In the genomic region with DNA sequence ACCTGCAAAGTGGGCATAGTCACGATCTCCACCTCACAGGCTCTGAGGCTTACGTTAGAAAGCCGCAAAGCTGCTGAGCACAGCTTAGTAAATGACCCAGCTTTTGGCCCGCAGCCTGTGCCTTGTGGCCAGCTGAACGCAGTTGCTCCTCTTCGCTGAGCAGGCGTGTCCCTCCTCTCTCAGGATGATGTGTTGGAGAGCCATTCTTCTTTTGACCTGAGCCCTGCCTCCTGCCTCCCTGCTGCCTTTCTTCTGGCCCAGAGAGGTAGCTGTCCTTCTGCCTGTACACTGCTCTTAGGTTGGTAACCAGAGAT, we compare ENCODE assay signal across 8 cellular contexts. TPM values are rescaled to one million over a fixed set of nuclear protein-coding genes. Genes with fewer than 3 reads are reported as not detected.
A peak's percentile ranks its signal among the peaks of the same experiment; 100 is the strongest.
DNase-seq lines count a peak whose midpoint lies in the region; ATAC-seq, FAIRE-seq and TF ChIP-seq lines count a peak whose summit lies in the region.

No MANE protein-coding gene starts in this region.

- in situ Hi-C loops in gastrocnemius medialis (cut with MboI; ENCODE audit: low sequenced_read_pairs in 4 of 4): no loop called here

- H3K27me3 Mint-ChIP-seq in Calu3 (ENCODE audit: unreplicated experiment): no peaks in the 10 kb centered on the region

- FAIRE-seq in GM12892 (lab: Jason Lieb, UNC): no peak

- peak; percentile 51 for ATAC-seq in left ventricle myocardium superior
- ATAC-seq in gastrocnemius medialis: peak; percentile 88 to 91
- no peak for ATAC-seq in HG02642 (IDR thresholded peaks at IDR 0.05; ENCODE audit: poor library complexity, unreplicated experiment)
- no peak for ATAC-seq in HG03439 (IDR thresholded peaks at IDR 0.05; ENCODE audit: unreplicated experiment)

- H3K4me3 ChIP-seq in adrenal gland (no peak overlapping the region), gastrocnemius medialis (peak overlapping the region in 1 of 4 donors; percentile 22)

- peaks cover 11% of the 10 kb centered on the region for H3K36me3 Mint-ChIP-seq in Calu3 (ENCODE audit: insufficient read depth, unreplicated experiment)

- peaks cover 0 to 26% of the 10 kb centered on the region in 2 donors for H3K36me3 ChIP-seq in adrenal gland (replicated peaks in 1 of 2)
- peaks cover 0 to 27% of the 10 kb centered on the region in 2 donors for H3K36me3 ChIP-seq in gastrocnemius medialis

- DNase-seq in EH (ENCODE audit: low read depth) (peak; percentile 89), adrenal gland (peak; percentile 71 to 93 (median 91)), left ventricle myocardium superior (peak; percentile 82), gastrocnemius medialis (peak; percentile 82 to 91), Calu3 (no peak), GM12892 (ENCODE audit: insufficient read length) (no peak)

- H3K4me1 Mint-ChIP-seq in Calu3 (ENCODE audit: low read depth, unreplicated experiment): no peaks in the 10 kb centered on the region

- BruUV-seq in Calu3 (replicated peaks; lab: Mats Ljungman, UMichigan): no TSS peak

- no peak overlapping the region for H3K4me3 Mint-ChIP-seq in Calu3 (ENCODE audit: low read depth, unreplicated experiment)

- TF ChIP-seq CTCF in adrenal gland (IDR thresholded peaks at IDR 0.05) (no peak), gastrocnemius medialis (IDR thresholded peaks at IDR 0.05 in 4 of 5, conservative IDR thresholded peaks at IDR 0.05 in 1 of 5) (no peak), Calu3 (IDR thresholded peaks at IDR 0.05; ENCODE audit: unreplicated experiment) (no peak)

- 23 to 27% (median 26%) methylated on average over 6 to 7 of the region's 7 CpGs; no CpG with 5 or more reads in 1 of the 4 donors for WGBS in adrenal gland, 4 donors

- CTCF ChIA-PET in Calu3 (lab: Charles Lee): interaction anchor here (1.3 kb wide), 1 partner anchor 220 kb away, joined by 9 read pairs; no protein-coding TSS in a partner anchor

- TF ChIP-seq POLR2A in adrenal gland (IDR thresholded peaks at IDR 0.05): peak in 1 of 2 donors; percentile 56
- no peak for TF ChIP-seq POLR2A in gastrocnemius medialis (IDR thresholded peaks at IDR 0.05)
- TF ChIP-seq POLR2A in GM12892 (IDR thresholded peaks at IDR 0.05; ENCODE audit: low read depth, low read length): no peak

- H3K27me3 ChIP-seq in adrenal gland: no peaks in the 10 kb centered on the region
- no peaks in the 10 kb centered on the region for H3K27me3 ChIP-seq in gastrocnemius medialis

- H3K27ac ChIP-seq in adrenal gland (peak overlapping the region in 4 of 5 donors; percentile 7 to 89 (median 82)), gastrocnemius medialis (peak overlapping the region; percentile 89 to 96 (median 92))

- H3K9me3 ChIP-seq in adrenal gland (replicated peaks in 1 of 3): no peaks in the 10 kb centered on the region
- H3K9me3 ChIP-seq in gastrocnemius medialis: no peaks in the 10 kb centered on the region

- no peak overlapping the region for H3K27ac Mint-ChIP-seq in Calu3 (ENCODE audit: unreplicated experiment)

- intact Hi-C loops in adrenal gland (cut with DNase I) (no loop called here), left ventricle myocardium superior (cut with micrococcal nuclease) (no loop called here), gastrocnemius medialis (cut with DNase I; ENCODE audit: low total_unique reads) (loop anchor here (5.0 kb wide), 1 partner anchor 36 kb away; no protein-coding TSS in a partner anchor), Calu3 (cut with micrococcal nuclease; ENCODE audit: unreplicated experiment) (no loop called here)

- peaks cover 16 to 56% of the 10 kb centered on the region in 2 donors for H3K4me1 ChIP-seq in adrenal gland (replicated peaks in 1 of 2)
- peaks cover 52 to 62% of the 10 kb centered on the region in 2 donors for H3K4me1 ChIP-seq in gastrocnemius medialis

- no peaks in the 10 kb centered on the region for H3K9me3 Mint-ChIP-seq in Calu3 (ENCODE audit: low read depth, unreplicated experiment)

RNA-seq across cellular contexts. Expression of a gene that starts 47.6 kb away (rescaled TPM):
- total RNA-seq in adrenal gland (1,000 to 10,000 TPM in 3 of 8 donors, 100 to 1,000 TPM in 5; 241 to 1,128 (median 564) TPM), left ventricle myocardium superior (1,967 TPM), gastrocnemius medialis (10 to 100 TPM in 3 of 4 donors, 1 to 10 TPM in 1; 7.3 to 59.4 (median 20.8) TPM), Calu3 (2022) (7.8 and 10.3 TPM in 2 replicates)
- 1,000 to 10,000 TPM in 2 of 3 donors, 100 to 1,000 TPM in 1; 891 to 1,967 (median 1,739) TPM for polyA plus RNA-seq in adrenal gland
- 14.5 TPM for polyA plus RNA-seq in GM12892 (2012; ENCODE audit: missing spikeins)

Comparison
In these comparisons a context has a peak if more than half of its experiments do, and no peak if none do; other contexts are left out.
1. DNase-seq: peak in EH (single experiment), adrenal gland (7 of 7), left ventricle myocardium superior (single experiment) and gastrocnemius medialis (2 of 2); none in Calu3 (single experiment) and GM12892 (single experiment).
2. ATAC-seq: peak in left ventricle myocardium superior (single experiment) and gastrocnemius medialis (2 of 2); none in HG02642 (single experiment) and HG03439 (single experiment).
3. RNA of a gene that starts 47.6 kb away (total RNA-seq): 1,967 TPM in left ventricle myocardium superior (single experiment) and 241 to 1,128 TPM in adrenal gland; 7.3 to 59.4 TPM in gastrocnemius medialis and 7.8 to 10.3 TPM in Calu3; every median in the first group is over 4 times any median in the second.